12 cellular contexts compared by ENCODE assay signal in the genomic region with DNA sequence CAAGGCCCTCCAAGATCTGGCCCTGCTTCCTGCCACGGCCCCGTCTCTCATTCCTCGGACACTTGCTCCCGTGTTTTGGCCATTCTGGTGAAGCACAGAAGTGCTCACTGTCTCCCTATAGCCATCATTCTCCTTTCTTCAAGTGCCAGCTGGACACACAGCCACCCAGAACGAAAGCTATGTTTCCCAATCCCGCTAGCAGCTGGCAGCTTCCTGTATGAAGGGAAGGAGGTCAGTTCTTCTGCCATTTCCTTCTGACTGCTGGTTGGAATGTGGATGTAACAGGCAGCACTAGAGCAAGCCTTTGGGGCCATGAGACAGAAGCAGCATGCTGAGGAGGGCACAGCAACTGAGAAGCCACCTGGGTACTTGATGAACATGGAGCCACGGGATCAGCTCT.
DNase-seq lines count a peak whose midpoint lies in the region; ATAC-seq and TF ChIP-seq lines count a peak whose summit lies in the region.
"Had no signal": no experiment of that assay in that cellular context is flagged by ENCODE, and none has a peak within 500 bp of the region (broad histone marks: within the 10 kb centered on the region; RNA-seq: fewer than 3 reads in every experiment).

No MANE protein-coding gene starts in this region.

- no peak overlapping the region for H3K4me3 ChIP-seq in H7 (ENCODE audit: insufficient read depth, low read depth, low read length)

- no peak for ATAC-seq in CD4-positive, alpha-beta T cell (ENCODE audit: poor library complexity)
- no peak for ATAC-seq in central memory CD8-positive, alpha-beta T cell (replicated peaks; ENCODE audit: extremely low read depth, poor library complexity, severe bottlenecking)
- ATAC-seq in sciatic nerve, result peak; percentile 39
- ATAC-seq in HG03025 (IDR thresholded peaks at IDR 0.05; ENCODE audit: low FRiP score, unreplicated experiment), result no peak

- no peaks in the 10 kb centered on the region for H3K27me3 ChIP-seq in CD4-positive, alpha-beta T cell (ENCODE audit: control insufficient read depth, insufficient read depth, low read length)
- H3K27me3 ChIP-seq in H7 (ENCODE audit: control insufficient read depth, insufficient read depth, low read length), result no peaks in the 10 kb centered on the region

- H3K27ac Mint-ChIP-seq in CD4-positive, alpha-beta T cell, result peak overlapping the region; percentile 94
- peak overlapping the region; percentile 99 for H3K27ac Mint-ChIP-seq in central memory CD8-positive, alpha-beta T cell (ENCODE audit: low read depth)

- no peaks in the 10 kb centered on the region for H3K27me3 Mint-ChIP-seq in CD4-positive, alpha-beta T cell
- no peaks in the 10 kb centered on the region for H3K27me3 Mint-ChIP-seq in central memory CD8-positive, alpha-beta T cell

- H3K4me3 Mint-ChIP-seq in CD4-positive, alpha-beta T cell, result no peak overlapping the region
- peak overlapping the region; percentile 82 for H3K4me3 Mint-ChIP-seq in central memory CD8-positive, alpha-beta T cell

- CTCF ChIA-PET in CD4-positive, alpha-beta T cell (lab: Charles Lee), result no interaction called here

- H3K4me1 Mint-ChIP-seq in CD4-positive, alpha-beta T cell (ENCODE audit: low read depth), result peaks cover 40% of the 10 kb centered on the region
- peaks cover 64% of the 10 kb centered on the region for H3K4me1 Mint-ChIP-seq in central memory CD8-positive, alpha-beta T cell

- TF ChIP-seq CTCF in CD4-positive, alpha-beta T cell (IDR thresholded peaks at IDR 0.05), result no peak

- intact Hi-C loops in CD4-positive, alpha-beta T cell (cut with DNase I, micrococcal nuclease), result loop anchor here (5.0 to 10.0 kb wide), 6 partner anchors 124 to 1159 kb away; partner anchors contain the start of genes CDC7 (in 1 of the 2) and DIPK1A (in 1 of the 2)
- intact Hi-C loops in sciatic nerve (cut with DNase I), result no loop called here

- H3K9me3 Mint-ChIP-seq in CD4-positive, alpha-beta T cell, result no peaks in the 10 kb centered on the region
- no peaks in the 10 kb centered on the region for H3K9me3 Mint-ChIP-seq in central memory CD8-positive, alpha-beta T cell

- H3K36me3 Mint-ChIP-seq in CD4-positive, alpha-beta T cell (ENCODE audit: low read depth), result no peaks in the 10 kb centered on the region
- peaks cover 27% of the 10 kb centered on the region for H3K36me3 Mint-ChIP-seq in central memory CD8-positive, alpha-beta T cell (ENCODE audit: insufficient read depth)

- POLR2A ChIA-PET in CD4-positive, alpha-beta T cell (lab: Charles Lee), result interaction anchor here (0.7 to 4.2 kb wide), 3 partner anchors 11 to 82 kb away, joined by 4 to 21 read pairs (median 13); partner anchors contain the start of gene TGFBR3

- no peaks in the 10 kb centered on the region for H3K36me3 ChIP-seq in H7 (replicated peaks; ENCODE audit: control insufficient read depth, insufficient read depth, low read length)

- DNase-seq in CD4-positive, alpha-beta T cell, result no peak
- DNase-seq in MV-4-11 (lab: John Stamatoyannopoulos, UW) (peak; percentile 7), sciatic nerve (ENCODE audit: low spot score) (no peak), H7 (no peak), HuH-7 (ENCODE audit: low spot score) (no peak), germinal center (ENCODE audit: low spot score) (no peak)
- DNase-seq in central memory CD8-positive, alpha-beta T cell (ENCODE audit: low spot score in 2 of 2), result no peak
- DNase-seq: hippocampal formation, midbrain, NCI-H446, SIG-M5 had no signal

- no peaks in the 10 kb centered on the region for H3K9me3 ChIP-seq in CD4-positive, alpha-beta T cell (ENCODE audit: control insufficient read depth, low read length)

- H3K27ac ChIP-seq in CD4-positive, alpha-beta T cell (ENCODE audit: low read depth, low read length), result peak overlapping the region; percentile 97
